In genomic region chr22:31272522-31273446, GRCh38 we compare ENCODE assay signal across 8 cellular contexts. TPM values are rescaled to one million over a fixed set of nuclear protein-coding genes. Genes with fewer than 3 reads are reported as not detected.
DNase-seq lines count a peak whose midpoint lies in the region; ATAC-seq and TF ChIP-seq lines count a peak whose summit lies in the region.

No MANE protein-coding gene starts in this region.

- H3K79me2 ChIP-seq in H9 (ENCODE audit: insufficient read depth, low read length): no peaks in the 10 kb centered on the region

- no peak overlapping the region for H4K8ac ChIP-seq in H9 (replicated peaks; ENCODE audit: insufficient read length, low read depth, low read length)

- H3K14ac ChIP-seq in H9 (ENCODE audit: insufficient read depth, low read length): no peak overlapping the region

- H2AK5ac ChIP-seq in H9 (ENCODE audit: insufficient read length, low read length): no peak overlapping the region

- no peak overlapping the region for H2BK5ac ChIP-seq in H9 (ENCODE audit: insufficient read length, low read length)

- peak overlapping the region; percentile 25 to 77 (median 28); a peak in 4 of 7 replicates for H3K27ac Mint-ChIP-seq in H9

- H3K4me2 ChIP-seq in H9 (ENCODE audit: insufficient read depth, insufficient read length, low read length): no peak overlapping the region

- H3K79me1 ChIP-seq in H9 (ENCODE audit: insufficient read depth, low read depth, low read length, poor library complexity, severe bottlenecking): no peaks in the 10 kb centered on the region

- no peak overlapping the region for H3K56ac ChIP-seq in H9 (ENCODE audit: insufficient read length, low read depth, low read length)

- H2BK15ac ChIP-seq in H9 (ENCODE audit: low read depth, low read length): no peak overlapping the region

- H3K4ac ChIP-seq in H9 (ENCODE audit: low read depth, low read length): no peak overlapping the region

- no peak overlapping the region for H4K5ac ChIP-seq in H9 (ENCODE audit: insufficient read length, low read depth, low read length)

- peaks cover 26 to 78% (median 70%) of the 10 kb centered on the region in 3 experiments for H3K36me3 Mint-ChIP-seq in H9 (ENCODE audit: insufficient read depth in 1 of 3, low read depth in 3 of 3)

- no peak overlapping the region for H2AFZ ChIP-seq in H9 (ENCODE audit: low read length)

- no peaks in the 10 kb centered on the region for H3K27me3 Mint-ChIP-seq in H9 (ENCODE audit: low read depth)

- no peaks in the 10 kb centered on the region for H4K20me1 ChIP-seq in H9 (ENCODE audit: control insufficient read depth, insufficient read depth, insufficient read length)

- H2BK120ac ChIP-seq in H9 (ENCODE audit: low read depth, low read length, poor library complexity, severe bottlenecking): no peak overlapping the region

- H3K4me1 ChIP-seq in H9 (ENCODE audit: insufficient read depth, low read length) (peaks cover 8% of the 10 kb centered on the region; the same call in 1 of the 2 replicates), neutrophil (ENCODE audit: control insufficient read depth in 1 of 2, insufficient read depth in 1 of 2, low read depth in 1 of 2, low read length in 1 of 2) (peaks cover 6 to 7% of the 10 kb centered on the region in 2 experiments)

- no peak overlapping the region for H3K9ac ChIP-seq in H9 (ENCODE audit: extremely low read depth, insufficient read length, low read length)

- H3K4me3 ChIP-seq in foreskin fibroblast (ENCODE audit: low read depth in 1 of 2, low read length in 2 of 2) (no peak overlapping the region), neutrophil (ENCODE audit: low read depth in 1 of 2, low read length in 1 of 2) (no peak overlapping the region)

- no peak for ATAC-seq in GM19467 (IDR thresholded peaks at IDR 0.05; ENCODE audit: unreplicated experiment)

- H3K4me3 Mint-ChIP-seq in H9: no peak overlapping the region

- H3K27me3 ChIP-seq in H9 (ENCODE audit: insufficient read depth, low read length): no peaks in the 10 kb centered on the region
- H3K27me3 ChIP-seq in neutrophil: no peaks in the 10 kb centered on the region

- H2BK20ac ChIP-seq in H9 (ENCODE audit: low read depth, low read length, poor library complexity, severe bottlenecking): no peak overlapping the region

- no CpG with 5 or more reads among the region's 15 CpGs for WGBS in H9 (ENCODE audit: extremely low coverage, insufficient read length, low lambda C conversion rate)

- H3K23ac ChIP-seq in H9 (ENCODE audit: insufficient read length, low read depth, low read length): no peak overlapping the region

- H4K91ac ChIP-seq in H9 (ENCODE audit: insufficient read length, low read depth, low read length): no peak overlapping the region

- no peaks in the 10 kb centered on the region for H3K23me2 ChIP-seq in H9 (ENCODE audit: insufficient read length, low read depth, low read length, poor library complexity, severe bottlenecking)

- H3K27ac ChIP-seq in H9 (ENCODE audit: insufficient read length, low read depth, low read length): no peak overlapping the region
- peak overlapping the region; percentile 55 for H3K27ac ChIP-seq in neutrophil

- peaks cover 98% of the 10 kb centered on the region for H3K36me3 ChIP-seq in neutrophil

- H3K9me3 Mint-ChIP-seq in H9: no peaks in the 10 kb centered on the region

- H2BK12ac ChIP-seq in H9 (ENCODE audit: insufficient read length, low read depth, low read length): no peak overlapping the region

- H3T11ph ChIP-seq in H9 (ENCODE audit: low read length): no peak overlapping the region

- peaks cover 12 to 15% of the 10 kb centered on the region in 2 experiments for H3K4me1 Mint-ChIP-seq in H9

- DNase-seq in CD1c-positive myeloid dendritic cell (ENCODE audit: extremely low spot score) (peak; percentile 64), H9 (peak; percentile 75), NOMO-1 treated with dmso at 0.1 percent for 144 hours (lab: John Stamatoyannopoulos, UW; ENCODE audit: unreplicated experiment) (peak; percentile 10), foreskin fibroblast (peak; percentile 37 to 81), cortex of kidney (lab: John Stamatoyannopoulos, UW) (no peak)
- peak; percentile 27 for DNase-seq in activated gamma-delta T cell treated with anti-CD3 and anti-CD28 coated beads, Interleukin-2, amount 50 U/mL, for 16 hours (ENCODE audit: low read depth)

- H3K9me3 ChIP-seq in H9 (ENCODE audit: control insufficient read depth, low read depth, low read length) (no peaks in the 10 kb centered on the region), neutrophil (no peaks in the 10 kb centered on the region)

- TF ChIP-seq CTCF in H9 (conservative IDR thresholded peaks at IDR 0.05) (peak; percentile 86), foreskin fibroblast (IDR thresholded peaks at IDR 0.05; ENCODE audit: low read depth, low read length) (peak; percentile 73), neutrophil (IDR thresholded peaks at IDR 0.05) (peak; percentile 59)

- H3K18ac ChIP-seq in H9 (ENCODE audit: insufficient read length, low read depth, low read length): no peak overlapping the region

RNA-seq across cellular contexts. Expression of gene PIK3IP1, which starts 19.5 kb away (rescaled TPM):
- 0.87 and 0.92 TPM in 2 replicates for total RNA-seq in H9 (2021)
